Comparison of ENCODE assay signal across 8 cellular contexts in the genomic region with DNA sequence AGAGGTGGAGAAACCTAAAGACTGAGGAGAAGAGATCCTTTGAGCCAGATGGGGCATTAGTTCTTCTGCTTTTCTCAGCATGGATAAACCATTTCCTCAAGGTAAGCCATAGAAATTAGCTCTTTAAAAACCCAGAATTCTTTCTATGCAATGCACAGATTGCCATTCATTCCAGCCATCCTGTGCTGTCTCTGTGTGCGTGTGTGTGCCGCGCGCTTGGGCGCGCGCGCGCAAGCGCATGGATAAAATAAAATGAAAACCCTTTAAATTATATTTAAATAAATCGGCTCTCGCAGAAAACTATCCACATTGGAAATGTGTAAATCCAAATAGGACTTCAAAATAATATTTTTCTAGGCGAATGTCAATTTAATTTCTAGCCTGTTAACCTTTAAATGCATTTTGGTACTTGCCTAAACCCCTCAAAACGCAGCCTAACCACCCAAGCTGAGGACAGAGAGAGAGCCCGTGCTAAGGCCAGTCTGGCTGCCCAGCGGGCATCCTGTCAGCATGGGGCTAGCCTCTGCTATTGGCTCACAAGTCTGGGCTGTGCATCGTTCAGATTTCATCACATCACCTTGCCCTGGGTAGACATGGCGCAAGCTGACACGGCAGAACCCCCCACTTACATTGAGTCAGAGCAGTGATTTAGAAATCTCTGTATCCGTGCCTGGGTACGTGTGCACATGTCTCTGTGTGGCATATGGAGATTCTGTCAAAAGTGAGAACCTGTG.
A peak's percentile ranks its signal among the peaks of the same experiment; 100 is the strongest.
DNase-seq lines count a peak whose midpoint lies in the region; ATAC-seq and TF ChIP-seq lines count a peak whose summit lies in the region.
"Had no signal": no experiment of that assay in that cellular context is flagged by ENCODE, and none has a peak within 500 bp of the region (broad histone marks: within the 10 kb centered on the region; RNA-seq: fewer than 3 reads in every experiment).

No MANE protein-coding gene starts in this region.

- no peaks in the 10 kb centered on the region for H3K79me2 ChIP-seq in smooth muscle cell (ENCODE audit: low read depth)

- no peak overlapping the region for H3K27ac ChIP-seq in smooth muscle cell (ENCODE audit: low read depth)

- CTCF ChIA-PET in activated CD4-positive, alpha-beta memory T cell treated with anti-CD3 and anti-CD28 coated beads, Interleukin-2, amount 10 ng/mL, durations not matched to agents 7 days and 5 days (lab: Charles Lee): no interaction called here

- no peak overlapping the region for H3K9ac ChIP-seq in smooth muscle cell (ENCODE audit: low read depth)

- H2AFZ ChIP-seq in smooth muscle cell (ENCODE audit: low read depth): no peak overlapping the region

- DNase-seq in HAP-1 (ENCODE audit: low spot score in 2 of 2): no peak
- DNase-seq in activated CD4-positive, alpha-beta memory T cell treated with anti-CD3 and anti-CD28 coated beads, Interleukin-2, amount 10 ng/mL, durations not matched to agents 7 days and 5 days: no peak
- peak; percentile 20 for DNase-seq in left cardiac atrium
- no peak for DNase-seq in smooth muscle cell (lab: John Stamatoyannopoulos, UW; ENCODE audit: unreplicated experiment)
- no peak for DNase-seq in sciatic nerve (ENCODE audit: low spot score)
- DNase-seq: Karpas-422 had no signal

- peaks cover 47% of the 10 kb centered on the region for H3K4me1 ChIP-seq in HAP-1
- no peaks in the 10 kb centered on the region for H3K4me1 ChIP-seq in smooth muscle cell (ENCODE audit: low read depth)

- no peak overlapping the region for H3K27ac Mint-ChIP-seq in activated CD4-positive, alpha-beta memory T cell treated with anti-CD3 and anti-CD28 coated beads, Interleukin-2, amount 10 ng/mL, durations not matched to agents 7 days and 5 days

- peaks cover 11% of the 10 kb centered on the region for H3K4me1 Mint-ChIP-seq in activated CD4-positive, alpha-beta memory T cell treated with anti-CD3 and anti-CD28 coated beads, Interleukin-2, amount 10 ng/mL, durations not matched to agents 7 days and 5 days

- no peaks in the 10 kb centered on the region for H3K9me3 Mint-ChIP-seq in activated CD4-positive, alpha-beta memory T cell treated with anti-CD3 and anti-CD28 coated beads, Interleukin-2, amount 10 ng/mL, durations not matched to agents 7 days and 5 days

- H3K4me3 ChIP-seq in HAP-1 (peak overlapping the region; percentile 37), smooth muscle cell (peak overlapping the region; percentile 67)

- TF ChIP-seq CTCF in smooth muscle cell (IDR thresholded peaks at IDR 0.05; ENCODE audit: borderline replicate concordance, insufficient read depth, poor library complexity, severe bottlenecking): no peak

- H4K20me1 ChIP-seq in smooth muscle cell (ENCODE audit: low read depth): no peaks in the 10 kb centered on the region

- H3K36me3 Mint-ChIP-seq in activated CD4-positive, alpha-beta memory T cell treated with anti-CD3 and anti-CD28 coated beads, Interleukin-2, amount 10 ng/mL, durations not matched to agents 7 days and 5 days (ENCODE audit: low read depth): no peaks in the 10 kb centered on the region

- intact Hi-C loops in left cardiac atrium (cut with DNase I) (no loop called here), sciatic nerve (cut with DNase I) (no loop called here)

- whole genome bisulfite sequencing in smooth muscle cell (ENCODE audit: low lambda C conversion rate): 61% methylated on average over 21 of the region's 21 CpGs

- H3K9me3 ChIP-seq in HAP-1 (no peaks in the 10 kb centered on the region), smooth muscle cell (replicated peaks; ENCODE audit: low read depth) (no peaks in the 10 kb centered on the region)

- ATAC-seq in left cardiac atrium (peak in 1 of 2 donors; percentile 83), GM18502 (IDR thresholded peaks at IDR 0.05; ENCODE audit: poor library complexity, unreplicated experiment) (no peak), sciatic nerve (no peak), GM21360 (IDR thresholded peaks at IDR 0.05; ENCODE audit: unreplicated experiment) (no peak)

- no peaks in the 10 kb centered on the region for H3F3A ChIP-seq in smooth muscle cell (ENCODE audit: low read depth)

- H3K4me2 ChIP-seq in smooth muscle cell: peak overlapping the region; percentile 87

- peak overlapping the region; percentile 74 for H3K4me3 Mint-ChIP-seq in activated CD4-positive, alpha-beta memory T cell treated with anti-CD3 and anti-CD28 coated beads, Interleukin-2, amount 10 ng/mL, durations not matched to agents 7 days and 5 days

- POLR2A ChIA-PET in activated CD4-positive, alpha-beta memory T cell treated with anti-CD3 and anti-CD28 coated beads, Interleukin-2, amount 10 ng/mL, durations not matched to agents 7 days and 5 days (lab: Charles Lee): no interaction called here

- in situ Hi-C loops in HAP-1 (cut with MboI; ENCODE audit: low sequenced_read_pairs): no loop called here

- no peaks in the 10 kb centered on the region for H3K27me3 ChIP-seq in HAP-1 (ENCODE audit: low read depth)
- H3K27me3 ChIP-seq in smooth muscle cell (ENCODE audit: low read depth): no peaks in the 10 kb centered on the region

- H3K36me3 ChIP-seq in HAP-1 (replicated peaks): no peaks in the 10 kb centered on the region
- H3K36me3 ChIP-seq in smooth muscle cell (ENCODE audit: low read depth): no peaks in the 10 kb centered on the region

- H3K27me3 Mint-ChIP-seq in activated CD4-positive, alpha-beta memory T cell treated with anti-CD3 and anti-CD28 coated beads, Interleukin-2, amount 10 ng/mL, durations not matched to agents 7 days and 5 days: no peaks in the 10 kb centered on the region
